In genomic region chr17:69606142-69606800, GRCh38 we compare ENCODE assay signal across 19 cellular contexts.
DNase-seq lines count a peak whose midpoint lies in the region; ATAC-seq and TF ChIP-seq lines count a peak whose summit lies in the region.
"Had no signal": no experiment of that assay in that cellular context is flagged by ENCODE, and none has a peak within 500 bp of the region (broad histone marks: within the 10 kb centered on the region; RNA-seq: fewer than 3 reads in every experiment).

No MANE protein-coding gene starts in this region.

- H3K4me1 ChIP-seq in Karpas-422 (ENCODE audit: low read length) (peaks cover 44% of the 10 kb centered on the region), mammary epithelial cell (ENCODE audit: insufficient read depth, low read length) (peaks cover 27% of the 10 kb centered on the region), adrenal gland (replicated peaks in 1 of 2) (peaks cover 0 to 29% of the 10 kb centered on the region in 2 donors)

- no peak overlapping the region for H2AFZ ChIP-seq in Karpas-422 (ENCODE audit: low read length)
- H2AFZ ChIP-seq in mammary epithelial cell (ENCODE audit: low read depth, low read length), result peak overlapping the region; percentile 18

- no peak overlapping the region for H3K4me3 Mint-ChIP-seq in activated CD4-positive, alpha-beta T cell treated with anti-CD3 and anti-CD28 coated beads for 36 hours
- no peak overlapping the region for H3K4me3 Mint-ChIP-seq in osteocyte (ENCODE audit: unreplicated experiment)
- H3K4me3 Mint-ChIP-seq: activated CD4-positive, alpha-beta memory T cell treated with anti-CD3 and anti-CD28 coated beads for 36 hours; activated naive CD4-positive, alpha-beta T cell treated with anti-CD3 and anti-CD28 coated beads, Interleukin-2, amount 50 U/mL, for 24 hours; B cell; memory B cell; naive thymus-derived CD8-positive, alpha-beta T cell had no signal

- H3K4me1 Mint-ChIP-seq in activated CD4-positive, alpha-beta T cell treated with anti-CD3 and anti-CD28 coated beads for 36 hours, result peaks cover 16% of the 10 kb centered on the region
- H3K4me1 Mint-ChIP-seq in osteocyte (ENCODE audit: unreplicated experiment), result peaks cover 43% of the 10 kb centered on the region

- H3K36me3 ChIP-seq in Karpas-422 (ENCODE audit: insufficient read depth, low read length) (no peaks in the 10 kb centered on the region), mammary epithelial cell (ENCODE audit: insufficient read depth, low read length) (no peaks in the 10 kb centered on the region), adrenal gland (replicated peaks in 1 of 2) (no peaks in the 10 kb centered on the region)
- H3K36me3 ChIP-seq: esophagus squamous epithelium, spleen, upper lobe of right lung had no signal

- H3K27ac Mint-ChIP-seq in activated CD4-positive, alpha-beta T cell treated with anti-CD3 and anti-CD28 coated beads for 36 hours, result peak overlapping the region; percentile 25
- H3K27ac Mint-ChIP-seq in osteocyte (ENCODE audit: unreplicated experiment), result peak overlapping the region; percentile 4
- H3K27ac Mint-ChIP-seq: activated CD4-positive, alpha-beta memory T cell treated with anti-CD3 and anti-CD28 coated beads for 36 hours; activated naive CD4-positive, alpha-beta T cell treated with anti-CD3 and anti-CD28 coated beads, Interleukin-2, amount 50 U/mL, for 24 hours; B cell; memory B cell had no signal

- no peaks in the 10 kb centered on the region for H3K27me3 ChIP-seq in Karpas-422 (ENCODE audit: low read length)
- no peaks in the 10 kb centered on the region for H3K27me3 ChIP-seq in mammary epithelial cell (ENCODE audit: insufficient read depth, low read length)
- no peaks in the 10 kb centered on the region for H3K27me3 ChIP-seq in adrenal gland
- H3K27me3 ChIP-seq: esophagus squamous epithelium, spleen, upper lobe of right lung had no signal

- intact Hi-C loops in activated CD4-positive, alpha-beta T cell treated with anti-CD3 and anti-CD28 coated beads for 36 hours (cut with DNase I, micrococcal nuclease), result loop anchor here (5.0 kb wide), 1 partner anchor 946 kb away; no protein-coding TSS in a partner anchor
- intact Hi-C loops in mammary epithelial cell (cut with micrococcal nuclease) (loop anchor here (2.0 to 10.0 kb wide), 6 partner anchors 206 to 1016 kb away; no protein-coding TSS in a partner anchor), adrenal gland (cut with DNase I) (loop anchor here (10.0 kb wide), 1 partner anchor 539 kb away; no protein-coding TSS in a partner anchor)

- no peaks in the 10 kb centered on the region for H3K79me2 ChIP-seq in Karpas-422 (ENCODE audit: low read length)
- H3K79me2 ChIP-seq in mammary epithelial cell (ENCODE audit: insufficient read depth, low read length), result no peaks in the 10 kb centered on the region

- H3K27ac ChIP-seq in Karpas-422 (ENCODE audit: low read length) (no peak overlapping the region), mammary epithelial cell (ENCODE audit: insufficient read depth, low read depth, low read length) (no peak overlapping the region), adrenal gland (no peak overlapping the region)
- H3K27ac ChIP-seq: upper lobe of right lung had no signal

- TF ChIP-seq POLR2A in adrenal gland (IDR thresholded peaks at IDR 0.05), result no peak

- H3K4me3 ChIP-seq in Karpas-422 (ENCODE audit: low read length), result no peak overlapping the region
- H3K4me3 ChIP-seq in mammary epithelial cell (replicated peaks in 1 of 3; ENCODE audit: insufficient read depth in 1 of 3, low read depth in 2 of 3, low read length in 3 of 3), result no peak overlapping the region
- no peak overlapping the region for H3K4me3 ChIP-seq in adrenal gland
- H3K4me3 ChIP-seq: esophagus squamous epithelium, spleen, upper lobe of right lung had no signal

- H3K27me3 Mint-ChIP-seq in activated CD4-positive, alpha-beta T cell treated with anti-CD3 and anti-CD28 coated beads for 36 hours, result peaks cover 3% of the 10 kb centered on the region
- H3K27me3 Mint-ChIP-seq in osteocyte (ENCODE audit: unreplicated experiment), result no peaks in the 10 kb centered on the region
- H3K27me3 Mint-ChIP-seq: B cell had no signal

- TF ChIP-seq CTCF in mammary epithelial cell (conservative IDR thresholded peaks at IDR 0.05 in 1 of 2, IDR thresholded peaks at IDR 0.05 in 1 of 2; ENCODE audit: extremely low read depth in 1 of 2, insufficient read depth in 1 of 2, low read depth in 1 of 2, low read length in 2 of 2), result no peak
- no peak for TF ChIP-seq CTCF in osteocyte (IDR thresholded peaks at IDR 0.05)
- TF ChIP-seq CTCF in adrenal gland (IDR thresholded peaks at IDR 0.05), result no peak

- in situ Hi-C loops in mammary epithelial cell (cut with MboI; ENCODE audit: low sequenced_read_pairs in 2 of 2), result no loop called here

- CTCF ChIA-PET in activated CD4-positive, alpha-beta T cell treated with anti-CD3 and anti-CD28 coated beads for 36 hours (lab: Charles Lee), result interaction anchor here (0.8 to 3.1 kb wide), 11 partner anchors 9 to 946 kb away, joined by 3 to 13 read pairs (median 4); no protein-coding TSS in a partner anchor
- CTCF ChIA-PET in mammary epithelial cell (lab: Charles Lee; ENCODE audit: low non-redundant PET), result interaction anchor here (0.6 to 1.2 kb wide), 3 partner anchors 55 to 264 kb away, joined by 3 to 4 read pairs (median 3); no protein-coding TSS in a partner anchor

- H3K9ac ChIP-seq in Karpas-422 (ENCODE audit: low read length) (no peak overlapping the region), mammary epithelial cell (ENCODE audit: insufficient read depth, low read length) (no peak overlapping the region)

- H3K9me3 ChIP-seq in Karpas-422 (ENCODE audit: low read length) (no peaks in the 10 kb centered on the region), mammary epithelial cell (replicated peaks; ENCODE audit: insufficient read depth, low read length) (no peaks in the 10 kb centered on the region), adrenal gland (replicated peaks in 1 of 3) (no peaks in the 10 kb centered on the region)
- H3K9me3 ChIP-seq: esophagus squamous epithelium, spleen, upper lobe of right lung had no signal

- H3K4me2 ChIP-seq in Karpas-422 (ENCODE audit: low read depth, low read length, poor library complexity, severe bottlenecking), result peak overlapping the region; percentile 28
- no peak overlapping the region for H3K4me2 ChIP-seq in mammary epithelial cell (ENCODE audit: insufficient read depth, low read depth, low read length)

- H3K9me2 ChIP-seq in Karpas-422 (replicated peaks; ENCODE audit: insufficient read depth, low read length), result no peaks in the 10 kb centered on the region

- no peak for ATAC-seq in activated CD4-positive, alpha-beta T cell treated with anti-CD3 and anti-CD28 coated beads for 36 hours
- ATAC-seq: naive thymus-derived CD8-positive, alpha-beta T cell had no signal

- H3K9me3 Mint-ChIP-seq in activated CD4-positive, alpha-beta T cell treated with anti-CD3 and anti-CD28 coated beads for 36 hours (ENCODE audit: low read depth), result no peaks in the 10 kb centered on the region
- no peaks in the 10 kb centered on the region for H3K9me3 Mint-ChIP-seq in osteocyte (ENCODE audit: unreplicated experiment)
- H3K9me3 Mint-ChIP-seq: activated CD4-positive, alpha-beta memory T cell treated with anti-CD3 and anti-CD28 coated beads for 36 hours; activated naive CD4-positive, alpha-beta T cell treated with anti-CD3 and anti-CD28 coated beads, Interleukin-2, amount 50 U/mL, for 24 hours; memory B cell; naive thymus-derived CD8-positive, alpha-beta T cell had no signal

- POLR2A ChIA-PET in activated CD4-positive, alpha-beta T cell treated with anti-CD3 and anti-CD28 coated beads for 36 hours (lab: Charles Lee), result no interaction called here

- 67% methylated on average over 5 of the region's 5 CpGs for WGBS in mammary epithelial cell (ENCODE audit: low coverage, missing lambda C conversion rate)
- WGBS in adrenal gland, 4 donors, result 67 to 77% (median 68%) methylated on average over 5 of the region's 5 CpGs

- H4K20me1 ChIP-seq in Karpas-422 (ENCODE audit: insufficient read depth, low read depth, low read length), result no peaks in the 10 kb centered on the region
- no peaks in the 10 kb centered on the region for H4K20me1 ChIP-seq in mammary epithelial cell (ENCODE audit: insufficient read depth, low read length)

- no TSS peak for BruUV-seq in mammary epithelial cell (replicated peaks; lab: Mats Ljungman, UMichigan)

- no peak for DNase-seq in activated CD4-positive, alpha-beta T cell treated with anti-CD3 and anti-CD28 coated beads for 36 hours
- no peak for DNase-seq in activated CD4-positive, alpha-beta T cell treated with anti-CD3 and anti-CD28 coated beads for 4 hours
- peak; percentile 72 for DNase-seq in Karpas-422
- DNase-seq in mammary epithelial cell, result no peak
- DNase-seq in osteocyte (ENCODE audit: extremely low spot score, unreplicated experiment), result no peak
- DNase-seq in foreskin melanocyte, result no peak
- no peak for DNase-seq in DMS79 (lab: John Stamatoyannopoulos, UW)
- no peak for DNase-seq in adrenal gland
- DNase-seq: activated T-cell treated with anti-CD3 and anti-CD28 coated beads, Interleukin-2, amount 50 U/mL, for 1 hour; effector memory CD4-positive, alpha-beta T cell; esophagus squamous epithelium; naive thymus-derived CD8-positive, alpha-beta T cell; stimulated activated CD4-positive, alpha-beta T cell treated with anti-CD3 and anti-CD28 coated beads, Interleukin-4, amount 100 ng/mL, for 24 hours had no signal

- H3K36me3 Mint-ChIP-seq in activated CD4-positive, alpha-beta T cell treated with anti-CD3 and anti-CD28 coated beads for 36 hours (ENCODE audit: low read depth), result no peaks in the 10 kb centered on the region
- H3K36me3 Mint-ChIP-seq in osteocyte (ENCODE audit: unreplicated experiment), result no peaks in the 10 kb centered on the region
- H3K36me3 Mint-ChIP-seq: activated CD4-positive, alpha-beta memory T cell treated with anti-CD3 and anti-CD28 coated beads for 36 hours; activated naive CD4-positive, alpha-beta T cell treated with anti-CD3 and anti-CD28 coated beads, Interleukin-2, amount 50 U/mL, for 24 hours; memory B cell; naive thymus-derived CD8-positive, alpha-beta T cell had no signal

- dilution Hi-C loops in mammary epithelial cell (cut with HindIII; ENCODE audit: low sequenced_read_pairs), result no loop called here
